Comparison of ENCODE assay signal across 29 cellular contexts in the genomic region with DNA sequence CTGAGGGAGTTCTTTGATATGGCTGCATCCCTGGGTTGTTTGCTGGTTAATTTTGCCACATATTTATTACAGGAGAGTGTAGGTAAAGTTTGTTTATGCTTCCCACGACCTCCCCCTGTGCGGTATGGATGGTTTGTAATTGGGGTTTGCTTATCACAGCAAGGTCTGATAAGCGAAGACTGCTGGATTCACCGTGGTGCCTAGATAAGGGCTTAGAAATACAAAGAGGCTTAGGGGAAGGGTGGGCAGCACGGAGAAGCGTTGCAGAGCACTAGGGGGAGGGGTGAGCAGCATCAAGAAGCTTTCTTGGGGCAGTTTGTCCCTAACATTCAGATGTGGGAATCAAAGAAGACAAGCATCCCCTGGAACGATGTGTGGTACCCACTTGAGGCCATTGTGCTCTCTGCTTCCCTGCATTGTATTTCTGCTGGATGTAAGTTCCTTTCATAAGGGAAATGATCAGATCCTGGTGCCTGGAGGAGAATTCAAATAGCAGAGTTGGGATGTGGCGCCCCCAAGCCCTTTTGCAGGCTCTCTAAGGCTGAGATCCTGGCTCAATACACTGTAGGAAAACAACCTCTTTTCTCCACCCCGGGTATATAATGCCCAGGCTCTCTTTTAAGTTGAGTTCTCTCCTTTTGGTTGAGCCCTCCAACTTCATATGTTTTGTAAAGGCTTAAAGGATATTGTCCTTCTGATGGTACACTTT.
DNase-seq lines count a peak whose midpoint lies in the region; ATAC-seq, FAIRE-seq and TF ChIP-seq lines count a peak whose summit lies in the region.
"Had no signal": no experiment of that assay in that cellular context is flagged by ENCODE, and none has a peak within 500 bp of the region (broad histone marks: within the 10 kb centered on the region; RNA-seq: fewer than 3 reads in every experiment).

No MANE protein-coding gene starts in this region.

- no peaks in the 10 kb centered on the region for H3K9me3 ChIP-seq in HEK293 (ENCODE audit: control insufficient read depth, insufficient read depth, low read depth, low read length)
- no peaks in the 10 kb centered on the region for H3K9me3 ChIP-seq in endothelial cell of umbilical vein (replicated peaks; ENCODE audit: control insufficient read depth, insufficient read depth, low read length)
- H3K9me3 ChIP-seq in osteoblast (ENCODE audit: low read depth, low read length): no peaks in the 10 kb centered on the region
- H3K9me3 ChIP-seq: BLaER1, HAP-1 had no signal

- H3K4me1 ChIP-seq in HEK293 (ENCODE audit: control insufficient read depth, insufficient read depth, low read length): no peaks in the 10 kb centered on the region
- H3K4me1 ChIP-seq in endothelial cell of umbilical vein (ENCODE audit: control insufficient read depth, extremely low read depth, insufficient read depth, low read length): no peaks in the 10 kb centered on the region
- H3K4me1 ChIP-seq in osteoblast (ENCODE audit: insufficient read depth, low read length): no peaks in the 10 kb centered on the region
- H3K4me1 ChIP-seq: BLaER1, HAP-1 had no signal

- H4K20me1 ChIP-seq in endothelial cell of umbilical vein (replicated peaks; ENCODE audit: control insufficient read depth, extremely low read depth, insufficient read depth, low read length) (no peaks in the 10 kb centered on the region), osteoblast (ENCODE audit: insufficient read depth, low read length) (no peaks in the 10 kb centered on the region)
- H4K20me1 ChIP-seq: BLaER1 had no signal

- FAIRE-seq in endothelial cell of umbilical vein (lab: Jason Lieb, UNC): no peak
- FAIRE-seq: GM12892, HepG2, K562 had no signal

- no peak overlapping the region for H3K4me2 ChIP-seq in endothelial cell of umbilical vein (ENCODE audit: insufficient read depth, low read length)
- no peak overlapping the region for H3K4me2 ChIP-seq in osteoblast (ENCODE audit: insufficient read depth, low read length)
- H3K4me2 ChIP-seq: BLaER1, PC-9 had no signal

- H3K4me3 ChIP-seq in HEK293 (ENCODE audit: low read depth, low read length) (no peak overlapping the region), endothelial cell of umbilical vein (replicated peaks in 1 of 3; ENCODE audit: insufficient read depth in 1 of 3, low read depth in 1 of 3, low read length in 3 of 3) (no peak overlapping the region), osteoblast (ENCODE audit: insufficient read depth, low read length) (no peak overlapping the region)
- H3K4me3 ChIP-seq: BLaER1, HAP-1, K562, PC-9 had no signal

- H3K27ac ChIP-seq in HEK293 (ENCODE audit: extremely low read depth, low read depth, low read length) (no peak overlapping the region), endothelial cell of umbilical vein (ENCODE audit: insufficient read depth, low read depth, low read length) (no peak overlapping the region), osteoblast (ENCODE audit: low read depth, low read length) (no peak overlapping the region)
- H3K27ac ChIP-seq: BLaER1, HL-60, PC-9 had no signal

- no peak overlapping the region for H3K9ac ChIP-seq in endothelial cell of umbilical vein (replicated peaks; ENCODE audit: extremely low read depth, insufficient read depth, low read length)
- H3K9ac ChIP-seq: BLaER1 had no signal

- no peak for TF ChIP-seq CTCF in HEK293 (tag by site-specific recombination; IDR thresholded peaks at IDR 0.05)
- no peak for TF ChIP-seq CTCF in endothelial cell of umbilical vein (IDR thresholded peaks at IDR 0.05; ENCODE audit: extremely low read depth in 1 of 2, insufficient read depth in 1 of 2, low read depth in 1 of 2, low read length in 2 of 2)
- TF ChIP-seq CTCF in osteoblast (IDR thresholded peaks at IDR 0.05; ENCODE audit: extremely low read depth, low read depth, low read length): no peak

- H3K27me3 ChIP-seq in endothelial cell of umbilical vein (ENCODE audit: control insufficient read depth in 2 of 2, insufficient read depth in 2 of 2, low read length in 2 of 2) (no peaks in the 10 kb centered on the region), osteoblast (ENCODE audit: insufficient read depth, low read length) (no peaks in the 10 kb centered on the region)
- H3K27me3 ChIP-seq: BLaER1 had no signal

- dilution Hi-C loops in endothelial cell of umbilical vein (cut with MboI; ENCODE audit: extremely low pct_ligation_motif_present, low sequenced_read_pairs): no loop called here

- DNase-seq in OCI-M1 (lab: John Stamatoyannopoulos, UW) (peak; percentile 31), endothelial cell of umbilical vein (ENCODE audit: low read depth, low spot score) (no peak), osteoblast (ENCODE audit: insufficient read length, low spot score, missing footprints) (peak; percentile 21), MV-4-11 (lab: John Stamatoyannopoulos, UW) (no peak), mucosa of gallbladder (ENCODE audit: low spot score) (no peak)
- DNase-seq: CD4-positive, alpha-beta T cell; COR-L47; DMS 273 treated with DMSO at 0.1 percent for 48 hours; DND-41; MM.1S; NCI-H1092; NCI-H1436; NCI-H2029; NCI-H2171; NCI-H345; NCI-H524 treated with DMSO at 0.1 percent for 48 hours; PC-9; RPMI8226; SHP77; SW 1271; T-helper 17 cell had no signal

- BruUV-seq in endothelial cell of umbilical vein (replicated peaks; lab: Mats Ljungman, UMichigan): no TSS peak

- H2AFZ ChIP-seq in endothelial cell of umbilical vein (ENCODE audit: low read depth, low read length) (peak overlapping the region; percentile 29), osteoblast (ENCODE audit: low read length) (no peak overlapping the region)
- H2AFZ ChIP-seq: PC-9 had no signal

- H3K9me1 ChIP-seq in endothelial cell of umbilical vein (replicated peaks; ENCODE audit: control insufficient read depth, extremely low read depth, insufficient read depth, low read length): no peaks in the 10 kb centered on the region

- ATAC-seq in GM18861 (IDR thresholded peaks at IDR 0.05; ENCODE audit: unreplicated experiment): no peak
- ATAC-seq: HepG2, K562, T-helper 17 cell had no signal

- H3K79me2 ChIP-seq in endothelial cell of umbilical vein (ENCODE audit: control insufficient read depth, insufficient read depth, low read length) (no peaks in the 10 kb centered on the region), osteoblast (ENCODE audit: insufficient read depth, low read length) (no peaks in the 10 kb centered on the region)

- POLR2A ChIA-PET in HEK293 (lab: Yijun Ruan, JAX) (no interaction called here), endothelial cell of umbilical vein (lab: Charles Lee) (no interaction called here)

- intact Hi-C loops in endothelial cell of umbilical vein (cut with micrococcal nuclease): no loop called here

- TF ChIP-seq POLR2A in endothelial cell of umbilical vein (IDR thresholded peaks at IDR 0.05; ENCODE audit: low read depth, low read length): no peak

- H3K36me3 ChIP-seq in HEK293 (ENCODE audit: control insufficient read depth in 2 of 2, insufficient read depth in 1 of 2, low read length in 2 of 2) (no peaks in the 10 kb centered on the region), endothelial cell of umbilical vein (ENCODE audit: control insufficient read depth in 2 of 2, extremely low read depth in 1 of 2, insufficient read depth in 2 of 2, low read length in 2 of 2) (no peaks in the 10 kb centered on the region), osteoblast (ENCODE audit: insufficient read depth, low read length) (no peaks in the 10 kb centered on the region)
- H3K36me3 ChIP-seq: BLaER1, HAP-1 had no signal

- CTCF ChIA-PET in HEK293 (lab: Yijun Ruan, JAX): no interaction called here
- CTCF ChIA-PET in endothelial cell of umbilical vein (lab: Charles Lee): no interaction called here

TF ChIP-seq in HEK293, 187 proteins besides CTCF, POLR2A, EP300 and RAD21 (continues in another document):
- peak; percentile 45; the same call in 1 of the 2 replicates for TF ChIP-seq ZIC2 (tag by site-specific recombination; IDR thresholded peaks at IDR 0.05)
- TF ChIP-seq TRIM28 (IDR thresholded peaks at IDR 0.05; ENCODE audit: borderline replicate concordance, low read length): no peak
- no peak for TF ChIP-seq ZNF707 (tag by site-specific recombination; IDR thresholded peaks at IDR 0.05)
- TF ChIP-seq SETDB1 (IDR thresholded peaks at IDR 0.05; ENCODE audit: insufficient read length, low read length): no peak

TF ChIP-seq in endothelial cell of umbilical vein, 7 proteins besides CTCF, POLR2A, EP300 and RAD21:
- no peak for TF ChIP-seq POLR2AphosphoS5 (IDR thresholded peaks at IDR 0.05; ENCODE audit: insufficient read depth, low read depth, low read length)
- no peak for TF ChIP-seq EZH2 (IDR thresholded peaks at IDR 0.05; ENCODE audit: borderline replicate concordance, low read depth, low read length, severe bottlenecking)
- TF ChIP-seq, protein P1, sequence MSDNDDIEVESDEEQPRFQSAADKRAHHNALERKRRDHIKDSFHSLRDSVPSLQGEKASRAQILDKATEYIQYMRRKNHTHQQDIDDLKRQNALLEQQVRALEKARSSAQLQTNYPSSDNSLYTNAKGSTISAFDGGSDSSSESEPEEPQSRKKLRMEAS (IDR thresholded peaks at IDR 0.05; ENCODE audit: insufficient read depth, insufficient read length): no peak
- TF ChIP-seq FOS (IDR thresholded peaks at IDR 0.05; ENCODE audit: borderline replicate concordance, insufficient read depth, low read length): no peak
- TF ChIP-seq GATA2 (IDR thresholded peaks at IDR 0.05; ENCODE audit: insufficient read depth, insufficient read length, low read depth, low read length): no peak
- no peak for TF ChIP-seq MYC (IDR thresholded peaks at IDR 0.05; ENCODE audit: low read depth, low read length)

Comparison
In these comparisons a context has a peak if more than half of its experiments do, and no peak if none do; other contexts are left out.
1. DNase-seq: peak in OCI-M1 (single experiment) and osteoblast (single experiment); none in endothelial cell of umbilical vein (single experiment), MV-4-11 (single experiment) and mucosa of gallbladder (single experiment).